Comparison of ENCODE assay signal across 21 cellular contexts in genomic region chrX:119007189-119007770, GRCh38. TPM values are rescaled to one million over a fixed set of nuclear protein-coding genes. Genes with fewer than 3 reads are reported as not detected.
"Had no signal": no experiment of that assay in that cellular context is flagged by ENCODE, and none has a peak within 500 bp of the region (broad histone marks: within the 10 kb centered on the region; RNA-seq: fewer than 3 reads in every experiment).

No MANE protein-coding gene starts in this region.

- DNase-seq: MG63, NCI-H1048, NCI-H187, NCI-H1930, NCI-H2029 treated with DMSO at 0.1 percent for 48 hours, NCI-H2081 treated with DMSO at 0.1 percent for 48 hours, NCI-H2107, NCI-H345, NCI-H446, NCI-H524 treated with DMSO at 0.1 percent for 48 hours, NCI-H774, SHP77, SIG-M5 had no signal

- H3K4me3 ChIP-seq: MG63, PC-9, Peyer's patch, SJCRH30, SK-N-MC had no signal

- H3K27ac Mint-ChIP-seq: T-cell had no signal

- H3K36me3 ChIP-seq: MG63 had no signal

- H3K27me3 ChIP-seq: MG63, Peyer's patch, SJCRH30 had no signal

- H3K4me3 Mint-ChIP-seq: T-cell had no signal

- H3K4me2 ChIP-seq: KMS-11, PC-9 had no signal

- H3K9me3 Mint-ChIP-seq: T-cell had no signal

- H3K27ac ChIP-seq: KMS-11, PC-9, Peyer's patch, SJCRH30, SK-N-MC had no signal

- H3K4me1 ChIP-seq: Peyer's patch, SJCRH30 had no signal

- H3K9ac ChIP-seq: KMS-11 had no signal

- H2AFZ ChIP-seq: PC-9 had no signal

- ATAC-seq: Right ventricle myocardium inferior had no signal

- H3K9me3 ChIP-seq: MG63, Peyer's patch, SJCRH30 had no signal

RNA-seq across cellular contexts. Expression of gene LONRF3, which starts 32.9 kb away (rescaled TPM):
- total RNA-seq: OCI-LY7 had no signal
